19 cellular contexts compared by ENCODE assay signal in the genomic region with DNA sequence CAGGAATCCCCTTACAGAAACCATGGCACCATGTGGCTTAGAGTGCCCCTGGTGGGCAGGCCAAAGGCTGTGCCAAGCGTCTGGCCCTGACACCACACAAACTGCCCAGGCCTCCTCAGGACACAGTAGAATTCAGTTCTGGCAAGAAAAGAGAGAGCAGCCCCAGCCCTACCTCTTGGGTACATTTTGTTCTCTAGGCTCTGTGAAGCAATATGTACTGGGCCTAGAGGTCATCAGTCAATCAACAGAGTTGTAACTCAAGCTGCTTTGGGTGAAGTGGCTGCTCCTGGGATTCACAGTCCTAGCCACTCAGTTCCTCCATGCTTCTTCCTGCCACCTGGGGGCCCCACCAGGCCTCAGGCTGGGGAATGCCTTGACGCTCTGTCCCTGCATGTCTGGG.
DNase-seq lines count a peak whose midpoint lies in the region; ATAC-seq and TF ChIP-seq lines count a peak whose summit lies in the region.
"Had no signal": no experiment of that assay in that cellular context is flagged by ENCODE, and none has a peak within 500 bp of the region (broad histone marks: within the 10 kb centered on the region; RNA-seq: fewer than 3 reads in every experiment).

No MANE protein-coding gene starts in this region.

- H3K36me3 ChIP-seq in SK-N-SH (replicated peaks in 1 of 2; ENCODE audit: control insufficient read depth in 1 of 2, insufficient read depth in 2 of 2, low read length in 1 of 2) (no peaks in the 10 kb centered on the region), body of pancreas (replicated peaks in 1 of 2; ENCODE audit: insufficient read depth in 1 of 2, low read depth in 2 of 2) (no peaks in the 10 kb centered on the region), upper lobe of left lung (no peaks in the 10 kb centered on the region)

- H3K9me2 ChIP-seq in SK-N-SH, result no peaks in the 10 kb centered on the region

- TF ChIP-seq RAD21 in SK-N-SH (IDR thresholded peaks at IDR 0.05; ENCODE audit: low read length), result 0 out of 2 replicates have a peak, but pooled peaks have one; percentile 7

- no peak overlapping the region for H3K4me3 ChIP-seq in SK-N-SH (ENCODE audit: low read depth in 2 of 2, low read length in 1 of 2)
- no peak overlapping the region for H3K4me3 ChIP-seq in body of pancreas
- no peak overlapping the region for H3K4me3 ChIP-seq in lower leg skin (ENCODE audit: low read depth, poor library complexity, severe bottlenecking)
- no peak overlapping the region for H3K4me3 ChIP-seq in upper lobe of left lung
- H3K4me3 ChIP-seq: mucosa of descending colon had no signal

- CTCF ChIA-PET in SK-N-SH (lab: Yijun Ruan, JAX), result interaction anchor here (1.0 to 1.4 kb wide), 3 partner anchors 13 to 284 kb away, joined by 3 read pairs; no protein-coding TSS in a partner anchor

- DNase-seq in SK-N-SH (peak; percentile 27), body of pancreas (peak; percentile 12 to 32 (median 25)), lower leg skin (ENCODE audit: low spot score in 2 of 2) (peak; percentile 21 to 59), upper lobe of left lung (peak in 1 of 2 donors; percentile 40), NAMALWA (ENCODE audit: low spot score) (no peak)
- DNase-seq in activated CD4-positive, CD25-positive, alpha-beta regulatory T cell (lab: John Stamatoyannopoulos, UW), result no peak
- DNase-seq: activated CD4-positive, alpha-beta T cell treated with anti-CD3 and anti-CD28 coated beads, Interleukin-2, amount 50 U/mL, for 4 hours; activated naive CD8-positive, alpha-beta T cell treated with anti-CD3 and anti-CD28 coated beads, Interleukin-2, amount 10 ng/mL, durations not matched to agents 7 days and 5 days; activated T-cell treated with anti-CD3 and anti-CD28 coated beads, Interleukin-2, amount 50 U/mL, for 24 hours; CD8-positive, alpha-beta memory T cell; head of caudate nucleus; mucosa of descending colon; NCI-H1105; NCI-H2171 treated with DMSO at 0.1 percent for 48 hours; NK-92 treated with Interleukin-12 subunit alpha and Interleukin-12 subunit beta, amount 100 ng/mL, for 24 hours; Right ventricle myocardium superior; T1000 had no signal

- H3K4me1 ChIP-seq in SK-N-SH (ENCODE audit: control insufficient read depth in 1 of 2, insufficient read depth in 2 of 2, low read depth in 1 of 2, low read length in 1 of 2) (peaks cover 11 to 14% of the 10 kb centered on the region in 2 experiments; a peak in 3 of 4 replicates), body of pancreas (no peaks in the 10 kb centered on the region), upper lobe of left lung (peaks cover 0 to 3% (median 0%) of the 10 kb centered on the region in 4 donors)

- H2AFZ ChIP-seq in SK-N-SH (ENCODE audit: low read depth), result no peak overlapping the region

- POLR2A ChIA-PET in SK-N-SH (lab: Yijun Ruan, JAX), result no interaction called here

- TF ChIP-seq EP300 in SK-N-SH (IDR thresholded peaks at IDR 0.05; ENCODE audit: borderline replicate concordance in 1 of 2, low read depth in 1 of 2, low read length in 1 of 2) (no peak), upper lobe of left lung (IDR thresholded peaks at IDR 0.05) (peak; percentile 40 to 90 (median 78))

- no peaks in the 10 kb centered on the region for H3K79me2 ChIP-seq in SK-N-SH (ENCODE audit: insufficient read depth)

- H3K9ac ChIP-seq in SK-N-SH, result no peak overlapping the region

- WGBS in SK-N-SH (ENCODE audit: low lambda C conversion rate), result 37% methylated on average over 2 of the region's 2 CpGs
- WGBS in body of pancreas, 2 donors, result 90% methylated on average over 2 of the region's 2 CpGs; no CpG with 5 or more reads in 1 of the 2 donors
- 65 to 89% methylated on average over 2 of the region's 2 CpGs for WGBS in lower leg skin, 2 donors
- 64 to 100% methylated on average over 1 to 2 of the region's 2 CpGs for WGBS in upper lobe of left lung, 2 donors

- TF ChIP-seq POLR2A in body of pancreas (IDR thresholded peaks at IDR 0.05), result no peak
- TF ChIP-seq POLR2A in lower leg skin (IDR thresholded peaks at IDR 0.05), result no peak
- peak in 1 of 4 donors; percentile 35 for TF ChIP-seq POLR2A in upper lobe of left lung (IDR thresholded peaks at IDR 0.05)

- intact Hi-C loops in body of pancreas (cut with DNase I) (no loop called here), lower leg skin (cut with DNase I; ENCODE audit: low total_unique reads) (no loop called here)

- ATAC-seq in SK-N-SH treated with all-trans-retinoic acid at 6 μM for 48 hours, result no peak
- ATAC-seq in body of pancreas, result peak; percentile 79
- ATAC-seq in upper lobe of left lung (ENCODE audit: low FRiP score in 2 of 2), result no peak
- ATAC-seq in HG02885 (IDR thresholded peaks at IDR 0.05; ENCODE audit: poor library complexity, unreplicated experiment), result no peak
- ATAC-seq: mucosa of descending colon had no signal

- peaks cover 11% of the 10 kb centered on the region for H3F3A ChIP-seq in SK-N-SH (replicated peaks; ENCODE audit: insufficient read depth)

- H3K27me3 ChIP-seq in SK-N-SH (ENCODE audit: insufficient read depth), result no peaks in the 10 kb centered on the region; the same call in 1 of the 2 replicates
- H3K27me3 ChIP-seq in body of pancreas, result no peaks in the 10 kb centered on the region
- no peaks in the 10 kb centered on the region for H3K27me3 ChIP-seq in upper lobe of left lung

- H3K27ac ChIP-seq in SK-N-SH (ENCODE audit: low read depth in 2 of 2, low read length in 1 of 2) (no peak overlapping the region), body of pancreas (no peak overlapping the region), upper lobe of left lung (peak overlapping the region in 1 of 4 donors; percentile 43)

- no peaks in the 10 kb centered on the region for H4K20me1 ChIP-seq in SK-N-SH (ENCODE audit: insufficient read depth)

- H3K9me3 ChIP-seq in SK-N-SH, result no peaks in the 10 kb centered on the region
- H3K9me3 ChIP-seq in body of pancreas, result no peaks in the 10 kb centered on the region
- H3K9me3 ChIP-seq in upper lobe of left lung, result no peaks in the 10 kb centered on the region
- H3K9me3 ChIP-seq: mucosa of descending colon had no signal

- peak; percentile 30 for TF ChIP-seq CTCF in SK-N-SH (IDR thresholded peaks at IDR 0.05)
- TF ChIP-seq CTCF in body of pancreas (IDR thresholded peaks at IDR 0.05), result peak in 1 of 7 experiments; percentile 12
- TF ChIP-seq CTCF in lower leg skin (IDR thresholded peaks at IDR 0.05), result no peak
- peak in 1 of 6 experiments; percentile 6 for TF ChIP-seq CTCF in upper lobe of left lung (IDR thresholded peaks at IDR 0.05)

- no peak overlapping the region for H3K4me2 ChIP-seq in SK-N-SH

TF ChIP-seq in SK-N-SH, 30 proteins besides CTCF, POLR2A, EP300 and RAD21 (continues in another document):
- TF ChIP-seq MXI1 (IDR thresholded peaks at IDR 0.05; ENCODE audit: low read depth, low read length), result no peak
- TF ChIP-seq, protein P1, sequence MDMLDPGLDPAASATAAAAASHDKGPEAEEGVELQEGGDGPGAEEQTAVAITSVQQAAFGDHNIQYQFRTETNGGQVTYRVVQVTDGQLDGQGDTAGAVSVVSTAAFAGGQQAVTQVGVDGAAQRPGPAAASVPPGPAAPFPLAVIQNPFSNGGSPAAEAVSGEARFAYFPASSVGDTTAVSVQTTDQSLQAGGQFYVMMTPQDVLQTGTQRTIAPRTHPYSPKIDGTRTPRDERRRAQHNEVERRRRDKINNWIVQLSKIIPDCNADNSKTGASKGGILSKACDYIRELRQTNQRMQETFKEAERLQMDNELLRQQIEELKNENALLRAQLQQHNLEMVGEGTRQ (IDR thresholded peaks at IDR 0.05; ENCODE audit: borderline replicate concordance, low read depth, low read length), result no peak
- TF ChIP-seq, protein P2, sequence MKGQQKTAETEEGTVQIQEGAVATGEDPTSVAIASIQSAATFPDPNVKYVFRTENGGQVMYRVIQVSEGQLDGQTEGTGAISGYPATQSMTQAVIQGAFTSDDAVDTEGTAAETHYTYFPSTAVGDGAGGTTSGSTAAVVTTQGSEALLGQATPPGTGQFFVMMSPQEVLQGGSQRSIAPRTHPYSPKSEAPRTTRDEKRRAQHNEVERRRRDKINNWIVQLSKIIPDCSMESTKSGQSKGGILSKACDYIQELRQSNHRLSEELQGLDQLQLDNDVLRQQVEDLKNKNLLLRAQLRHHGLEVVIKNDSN (IDR thresholded peaks at IDR 0.05; ENCODE audit: borderline replicate concordance, low read depth), result no peak
- no peak for TF ChIP-seq TCF12 (IDR thresholded peaks at IDR 0.05)
- no peak for TF ChIP-seq RFX5 (IDR thresholded peaks at IDR 0.05; ENCODE audit: low read length)
- no peak for TF ChIP-seq FOXJ3 (CRISPR knock-in tag; IDR thresholded peaks at IDR 0.05)

TF ChIP-seq in SK-N-SH treated with all-trans-retinoic acid at 6 μM for 48 hours, 23 proteins besides CTCF, POLR2A, EP300 and RAD21 (continues in another document):
- TF ChIP-seq ZNF8 (CRISPR knock-in tag; IDR thresholded peaks at IDR 0.05), result no peak
- no peak for TF ChIP-seq RARB (CRISPR knock-in tag; IDR thresholded peaks at IDR 0.05)
- no peak for TF ChIP-seq ZNF70 (CRISPR knock-in tag; IDR thresholded peaks at IDR 0.05)
- no peak for TF ChIP-seq TCF4 (CRISPR knock-in tag; IDR thresholded peaks at IDR 0.05; ENCODE audit: borderline replicate concordance)
- TF ChIP-seq ZFP3 (CRISPR knock-in tag; IDR thresholded peaks at IDR 0.05), result no peak
- TF ChIP-seq ISL1 (CRISPR knock-in tag; IDR thresholded peaks at IDR 0.05), result no peak
- no peak for TF ChIP-seq ZC3H10 (CRISPR knock-in tag; IDR thresholded peaks at IDR 0.05)
- TF ChIP-seq, protein P3, sequence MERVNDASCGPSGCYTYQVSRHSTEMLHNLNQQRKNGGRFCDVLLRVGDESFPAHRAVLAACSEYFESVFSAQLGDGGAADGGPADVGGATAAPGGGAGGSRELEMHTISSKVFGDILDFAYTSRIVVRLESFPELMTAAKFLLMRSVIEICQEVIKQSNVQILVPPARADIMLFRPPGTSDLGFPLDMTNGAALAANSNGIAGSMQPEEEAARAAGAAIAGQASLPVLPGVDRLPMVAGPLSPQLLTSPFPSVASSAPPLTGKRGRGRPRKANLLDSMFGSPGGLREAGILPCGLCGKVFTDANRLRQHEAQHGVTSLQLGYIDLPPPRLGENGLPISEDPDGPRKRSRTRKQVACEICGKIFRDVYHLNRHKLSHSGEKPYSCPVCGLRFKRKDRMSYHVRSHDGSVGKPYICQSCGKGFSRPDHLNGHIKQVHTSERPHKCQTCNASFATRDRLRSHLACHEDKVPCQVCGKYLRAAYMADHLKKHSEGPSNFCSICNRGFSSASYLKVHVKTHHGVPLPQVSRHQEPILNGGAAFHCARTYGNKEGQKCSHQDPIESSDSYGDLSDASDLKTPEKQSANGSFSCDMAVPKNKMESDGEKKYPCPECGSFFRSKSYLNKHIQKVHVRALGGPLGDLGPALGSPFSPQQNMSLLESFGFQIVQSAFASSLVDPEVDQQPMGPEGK (CRISPR knock-in tag; IDR thresholded peaks at IDR 0.05; ENCODE audit: borderline replicate concordance), result no peak

Comparison
In these comparisons a context has a peak if more than half of its experiments do, and no peak if none do; other contexts are left out.
1. DNase-seq: peak in SK-N-SH (single experiment), body of pancreas (4 of 4) and lower leg skin (2 of 2); none in NAMALWA (single experiment) and activated CD4-positive, CD25-positive, alpha-beta regulatory T cell (0 of 4).